Comparison of ENCODE assay signal across 8 cellular contexts in genomic region chr14:24195186-24196070, GRCh38. TPM values are rescaled to one million over a fixed set of nuclear protein-coding genes. Genes with fewer than 3 reads are reported as not detected.
DNase-seq lines count a peak whose midpoint lies in the region; ATAC-seq and TF ChIP-seq lines count a peak whose summit lies in the region.

A gene with protein sequence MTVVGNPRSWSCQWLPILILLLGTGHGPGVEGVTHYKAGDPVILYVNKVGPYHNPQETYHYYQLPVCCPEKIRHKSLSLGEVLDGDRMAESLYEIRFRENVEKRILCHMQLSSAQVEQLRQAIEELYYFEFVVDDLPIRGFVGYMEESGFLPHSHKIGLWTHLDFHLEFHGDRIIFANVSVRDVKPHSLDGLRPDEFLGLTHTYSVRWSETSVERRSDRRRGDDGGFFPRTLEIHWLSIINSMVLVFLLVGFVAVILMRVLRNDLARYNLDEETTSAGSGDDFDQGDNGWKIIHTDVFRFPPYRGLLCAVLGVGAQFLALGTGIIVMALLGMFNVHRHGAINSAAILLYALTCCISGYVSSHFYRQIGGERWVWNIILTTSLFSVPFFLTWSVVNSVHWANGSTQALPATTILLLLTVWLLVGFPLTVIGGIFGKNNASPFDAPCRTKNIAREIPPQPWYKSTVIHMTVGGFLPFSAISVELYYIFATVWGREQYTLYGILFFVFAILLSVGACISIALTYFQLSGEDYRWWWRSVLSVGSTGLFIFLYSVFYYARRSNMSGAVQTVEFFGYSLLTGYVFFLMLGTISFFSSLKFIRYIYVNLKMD (minus strand): TSS chr14:24195441. CDS start chr14:24195019, 422 bp downstream.

- POLR2A ChIA-PET in activated CD8-positive, alpha-beta T cell treated with anti-CD3 and anti-CD28 coated beads for 36 hours (lab: Charles Lee), result interaction anchor here (0.5 to 4.1 kb wide), 28 partner anchors 9 to 235 kb away, joined by 3 to 58 read pairs (median 4); partner anchors contain the start of genes CBLN3, CHMP4A, CIDEB and DHRS1

- H3K36me3 Mint-ChIP-seq in CD4-positive, CD25-positive, alpha-beta regulatory T cell, result peaks cover 17% of the 10 kb centered on the region
- H3K36me3 Mint-ChIP-seq in activated CD8-positive, alpha-beta T cell treated with anti-CD3 and anti-CD28 coated beads for 36 hours (ENCODE audit: low read depth), result peaks cover 54% of the 10 kb centered on the region

- peaks cover 27 to 75% (median 44%) of the 10 kb centered on the region in 4 donors for H3K4me1 Mint-ChIP-seq in CD4-positive, CD25-positive, alpha-beta regulatory T cell
- H3K4me1 Mint-ChIP-seq in activated CD8-positive, alpha-beta T cell treated with anti-CD3 and anti-CD28 coated beads for 36 hours (ENCODE audit: low read depth), result peaks cover 50% of the 10 kb centered on the region

- H3K27ac ChIP-seq in CD4-positive, CD25-positive, alpha-beta regulatory T cell (ENCODE audit: insufficient read depth, low read length, poor library complexity, severe bottlenecking), result peak within 1 kb of the TSS; percentile 98
- peak within 1 kb of the TSS; percentile 93 for H3K27ac ChIP-seq in ectodermal cell (ENCODE audit: insufficient read depth, low read depth, low read length, poor library complexity, severe bottlenecking)

- H3K9me3 ChIP-seq in CD4-positive, CD25-positive, alpha-beta regulatory T cell (ENCODE audit: control insufficient read depth in 2 of 2, low read length in 2 of 2), result no peaks in the 10 kb centered on the region
- no peaks in the 10 kb centered on the region for H3K9me3 ChIP-seq in ectodermal cell (ENCODE audit: control insufficient read depth, low read length)

- H3K4me3 Mint-ChIP-seq in CD4-positive, CD25-positive, alpha-beta regulatory T cell, result peak within 1 kb of the TSS; percentile 94 to 99 (median 96)
- H3K4me3 Mint-ChIP-seq in activated CD8-positive, alpha-beta T cell treated with anti-CD3 and anti-CD28 coated beads for 36 hours, result peak within 1 kb of the TSS; percentile 95

- peak; percentile 90 to 91 for ATAC-seq in CD4-positive, CD25-positive, alpha-beta regulatory T cell (ENCODE audit: low read depth in 2 of 2)
- ATAC-seq in GM19395 (IDR thresholded peaks at IDR 0.05; ENCODE audit: unreplicated experiment) (peak; percentile 83), HG03558 (IDR thresholded peaks at IDR 0.05; ENCODE audit: extremely low read depth, unreplicated experiment) (peak; percentile 39)
- peak; percentile 90 for ATAC-seq in activated CD8-positive, alpha-beta T cell treated with anti-CD3 and anti-CD28 coated beads for 36 hours

- H3K36me3 ChIP-seq in CD4-positive, CD25-positive, alpha-beta regulatory T cell (ENCODE audit: control insufficient read depth, insufficient read depth, low read length), result peaks cover 12% of the 10 kb centered on the region
- peaks cover 7% of the 10 kb centered on the region for H3K36me3 ChIP-seq in ectodermal cell (ENCODE audit: control insufficient read depth, insufficient read depth, low read length)

- peak within 1 kb of the TSS; percentile 98 for H3K27ac Mint-ChIP-seq in CD4-positive, CD25-positive, alpha-beta regulatory T cell
- H3K27ac Mint-ChIP-seq in activated CD8-positive, alpha-beta T cell treated with anti-CD3 and anti-CD28 coated beads for 36 hours, result peak within 1 kb of the TSS; percentile 98

- peaks cover 13% of the 10 kb centered on the region for H3K27me3 Mint-ChIP-seq in CD4-positive, CD25-positive, alpha-beta regulatory T cell
- H3K27me3 Mint-ChIP-seq in activated CD8-positive, alpha-beta T cell treated with anti-CD3 and anti-CD28 coated beads for 36 hours, result no peaks in the 10 kb centered on the region

- no peaks in the 10 kb centered on the region for H3K27me3 ChIP-seq in CD4-positive, CD25-positive, alpha-beta regulatory T cell (ENCODE audit: control insufficient read depth, insufficient read depth, low read length)
- H3K27me3 ChIP-seq in ectodermal cell (ENCODE audit: control insufficient read depth, insufficient read depth, low read length, poor library complexity, severe bottlenecking), result no peaks in the 10 kb centered on the region

- DNase-seq in CD4-positive, CD25-positive, alpha-beta regulatory T cell, result peak; percentile 83 to 95 (median 92)
- DNase-seq in NCI-H82 treated with DMSO at 0.1 percent for 48 hours (lab: John Stamatoyannopoulos, UW; ENCODE audit: unreplicated experiment), result peak; percentile 39
- DNase-seq in activated CD8-positive, alpha-beta T cell treated with anti-CD3 and anti-CD28 coated beads for 36 hours, result peak; percentile 91
- peak; percentile 90 to 92 for DNase-seq in lung microvascular endothelial cell (ENCODE audit: low read depth in 2 of 2)
- DNase-seq in stimulated activated CD4-positive, alpha-beta T cell treated with anti-CD3 and anti-CD28 coated beads, TNF-alpha, amount 100 ng/mL, for 4 hours (ENCODE audit: low read depth in 3 of 3), result peak; percentile 72 to 75 (median 75)

- peak within 1 kb of the TSS; percentile 79 for H3K4me3 ChIP-seq in CD4-positive, CD25-positive, alpha-beta regulatory T cell (ENCODE audit: low read depth, low read length)
- peak within 1 kb of the TSS; percentile 87 for H3K4me3 ChIP-seq in ectodermal cell (ENCODE audit: insufficient read depth, low read depth, low read length)

- no peaks in the 10 kb centered on the region for H3K9me3 Mint-ChIP-seq in CD4-positive, CD25-positive, alpha-beta regulatory T cell
- H3K9me3 Mint-ChIP-seq in activated CD8-positive, alpha-beta T cell treated with anti-CD3 and anti-CD28 coated beads for 36 hours, result peaks cover 4% of the 10 kb centered on the region

- 0 to 1% methylated on average over 89 of the region's 89 CpGs for WGBS in ectodermal cell, 2 experiments

- intact Hi-C loops in activated CD8-positive, alpha-beta T cell treated with anti-CD3 and anti-CD28 coated beads for 36 hours (cut with micrococcal nuclease), result no loop called here

- CTCF ChIA-PET in activated CD8-positive, alpha-beta T cell treated with anti-CD3 and anti-CD28 coated beads for 36 hours (lab: Charles Lee), result interaction anchor here (0.9 to 3.8 kb wide), 10 partner anchors 10 to 113 kb away, joined by 3 to 15 read pairs (median 4); partner anchors contain the start of genes CHMP4A, CIDEB, DHRS1 and IRF9

- peaks cover 40% of the 10 kb centered on the region for H3K4me1 ChIP-seq in CD4-positive, CD25-positive, alpha-beta regulatory T cell (ENCODE audit: control insufficient read depth, insufficient read depth, low read length, poor library complexity, severe bottlenecking)
- peaks cover 5% of the 10 kb centered on the region for H3K4me1 ChIP-seq in ectodermal cell (ENCODE audit: control insufficient read depth, insufficient read depth, low read length)

- TF ChIP-seq CTCF in activated CD8-positive, alpha-beta T cell treated with anti-CD3 and anti-CD28 coated beads for 36 hours (IDR thresholded peaks at IDR 0.05), result no peak

RNA-seq across cellular contexts. Expression of the gene that starts here (rescaled TPM):
- total RNA-seq in CD4-positive, CD25-positive, alpha-beta regulatory T cell, result 20.0 TPM
- polyA plus RNA-seq in CD4-positive, CD25-positive, alpha-beta regulatory T cell, result 10 to 100 TPM; 36.8 to 42.3 (median 40.0) TPM
- 10 to 100 TPM; 16.3 to 18.0 TPM for total RNA-seq in activated CD8-positive, alpha-beta T cell treated with anti-CD3 and anti-CD28 coated beads for 36 hours
- polyA plus RNA-seq in ectodermal cell (2013, experiment 1 of 4), result 50.6 TPM
- polyA plus RNA-seq in ectodermal cell (2013, experiment 2 of 4), result 48.3 TPM
- polyA plus RNA-seq in ectodermal cell (2013, experiment 3 of 4), result 40.5 TPM
- polyA plus RNA-seq in ectodermal cell (2013, experiment 4 of 4), result 40.0 TPM
- total RNA-seq in lung microvascular endothelial cell, result 30.5 and 46.2 TPM in 2 replicates

Comparison
In these comparisons a context has a peak if more than half of its experiments do, and no peak if none do; other contexts are left out.
1. Peak in every context shown above with its lines: DNase-seq, ATAC-seq, H3K4me3 ChIP-seq and H3K27ac ChIP-seq.
2. ATAC-seq: peak in every context shown above with its lines; median percentile 90 in CD4-positive, CD25-positive, alpha-beta regulatory T cell; 90 in activated CD8-positive, alpha-beta T cell treated with anti-CD3 and anti-CD28 coated beads for 36 hours; 83 in GM19395; 39 in HG03558.
3. DNase-seq: peak in every context shown above with its lines; median percentile 92 in CD4-positive, CD25-positive, alpha-beta regulatory T cell; 91 in activated CD8-positive, alpha-beta T cell treated with anti-CD3 and anti-CD28 coated beads for 36 hours; 91 in lung microvascular endothelial cell; 75 in stimulated activated CD4-positive, alpha-beta T cell treated with anti-CD3 and anti-CD28 coated beads, TNF-alpha, amount 100 ng/mL, for 4 hours; 39 in NCI-H82 treated with DMSO at 0.1 percent for 48 hours.